15 cellular contexts compared by ENCODE assay signal in genomic region chr10:131930586-131931330, GRCh38. TPM values are rescaled to one million over a fixed set of nuclear protein-coding genes. Genes with fewer than 3 reads are reported as not detected.
DNase-seq lines count a peak whose midpoint lies in the region; ATAC-seq and TF ChIP-seq lines count a peak whose summit lies in the region.
"Had no signal": no experiment of that assay in that cellular context is flagged by ENCODE, and none has a peak within 500 bp of the region (broad histone marks: within the 10 kb centered on the region; RNA-seq: fewer than 3 reads in every experiment).

No MANE protein-coding gene starts in this region.

- H3K27me3 ChIP-seq in left ventricle myocardium inferior (ENCODE audit: low read depth), result no peaks in the 10 kb centered on the region
- no peaks in the 10 kb centered on the region for H3K27me3 ChIP-seq in right cardiac atrium (ENCODE audit: control insufficient read depth, insufficient read depth)
- H3K27me3 ChIP-seq in adrenal gland, result no peaks in the 10 kb centered on the region
- H3K27me3 ChIP-seq in transverse colon, result no peaks in the 10 kb centered on the region
- no peaks in the 10 kb centered on the region for H3K27me3 ChIP-seq in left lung

- H3K4me1 Mint-ChIP-seq in naive B cell, result peaks cover 39 to 64% (median 53%) of the 10 kb centered on the region in 3 donors

- in situ Hi-C loops in transverse colon (cut with MboI; ENCODE audit: low pct_ligation_motif_present in 1 of 4, low pct_unique_long_range_greater_than_20kb in 1 of 4, low sequenced_read_pairs in 3 of 4), result no loop called here

- H3K9me3 ChIP-seq in left ventricle myocardium inferior (replicated peaks), result peaks cover under 1% of the 10 kb centered on the region
- H3K9me3 ChIP-seq in right cardiac atrium (ENCODE audit: control insufficient read depth, low read length), result no peaks in the 10 kb centered on the region
- H3K9me3 ChIP-seq in adrenal gland (replicated peaks in 1 of 3), result no peaks in the 10 kb centered on the region
- no peaks in the 10 kb centered on the region for H3K9me3 ChIP-seq in transverse colon
- no peaks in the 10 kb centered on the region for H3K9me3 ChIP-seq in left lung

- H3K4me3 Mint-ChIP-seq in naive B cell, result no peak overlapping the region

- ATAC-seq in right cardiac atrium (no peak), naive B cell (ENCODE audit: low read depth in 2 of 2) (no peak), left lung (no peak)

- H3K27me3 Mint-ChIP-seq in naive B cell, result no peaks in the 10 kb centered on the region

- no peak for TF ChIP-seq CTCF in left ventricle myocardium inferior (IDR thresholded peaks at IDR 0.05; ENCODE audit: borderline replicate concordance)
- no peak for TF ChIP-seq CTCF in adrenal gland (IDR thresholded peaks at IDR 0.05)
- TF ChIP-seq CTCF in transverse colon (IDR thresholded peaks at IDR 0.05), result no peak
- no peak for TF ChIP-seq CTCF in left lung (IDR thresholded peaks at IDR 0.05)

- no peak for TF ChIP-seq EP300 in transverse colon (IDR thresholded peaks at IDR 0.05; ENCODE audit: low read depth)

- TF ChIP-seq POLR2A in adrenal gland (IDR thresholded peaks at IDR 0.05) (no peak), transverse colon (IDR thresholded peaks at IDR 0.05) (no peak)

- DNase-seq in left ventricle myocardium inferior (no peak), right cardiac atrium (no peak), adrenal gland (no peak), naive B cell (no peak), transverse colon (no peak), left lung (no peak), DMS 273 (lab: John Stamatoyannopoulos, UW; ENCODE audit: unreplicated experiment) (no peak)
- no peak for DNase-seq in effector CD4-positive, alpha-beta T cell
- DNase-seq: activated CD8-positive, alpha-beta memory T cell treated with anti-CD3 and anti-CD28 coated beads, Interleukin-2, amount 50 U/mL, for 48 hours; islet precursor cell; Karpas-422; NCI-H1105 treated with DMSO at 0.1 percent for 48 hours; stimulated activated CD4-positive, alpha-beta T cell treated with anti-CD3 and anti-CD28 coated beads, Interleukin-1b, Interleukin-23, amount 100 ng/mL, for 48 hours; SW 1271 had no signal

- no peaks in the 10 kb centered on the region for H3K36me3 Mint-ChIP-seq in naive B cell

- peak overlapping the region in 4 of 6 donors; percentile 10 to 70 (median 21) for H3K27ac Mint-ChIP-seq in naive B cell

- H3K27ac ChIP-seq in left ventricle myocardium inferior (replicated peaks), result peak overlapping the region; percentile 64
- H3K27ac ChIP-seq in right cardiac atrium (ENCODE audit: low read length), result no peak overlapping the region
- H3K27ac ChIP-seq in adrenal gland, result peak overlapping the region in 4 of 5 donors; percentile 42 to 65 (median 48)
- H3K27ac ChIP-seq in transverse colon, result peak overlapping the region in 3 of 4 donors; percentile 4 to 66 (median 49)
- no peak overlapping the region for H3K27ac ChIP-seq in left lung
- H3K27ac ChIP-seq: epithelial cell of prostate had no signal

- H3K4me1 ChIP-seq in left ventricle myocardium inferior (peaks cover 93% of the 10 kb centered on the region), right cardiac atrium (ENCODE audit: control insufficient read depth, insufficient read depth, low read length) (peaks cover 32% of the 10 kb centered on the region), adrenal gland (replicated peaks in 1 of 2) (peaks cover 10 to 55% of the 10 kb centered on the region in 2 donors), transverse colon (peaks cover 5 to 50% (median 23%) of the 10 kb centered on the region in 4 donors), left lung (peaks cover 9 to 42% of the 10 kb centered on the region in 2 donors)

- H3K4me3 ChIP-seq in left ventricle myocardium inferior (no peak overlapping the region), right cardiac atrium (ENCODE audit: low read length) (no peak overlapping the region), adrenal gland (no peak overlapping the region), transverse colon (no peak overlapping the region), left lung (no peak overlapping the region)

- peaks cover 11% of the 10 kb centered on the region for H3K36me3 ChIP-seq in left ventricle myocardium inferior
- H3K36me3 ChIP-seq in adrenal gland (replicated peaks in 1 of 2), result no peaks in the 10 kb centered on the region
- H3K36me3 ChIP-seq in transverse colon, result peaks cover 0 to 3% (median 0%) of the 10 kb centered on the region in 4 donors
- H3K36me3 ChIP-seq in left lung, result peaks cover 0 to 16% of the 10 kb centered on the region in 2 donors

- peaks cover 0 to 5% (median 0%) of the 10 kb centered on the region in 7 donors for H3K9me3 Mint-ChIP-seq in naive B cell

- WGBS in right cardiac atrium, result 90% methylated on average over 16 of the region's 16 CpGs
- 87 to 98% (median 92%) methylated on average over 15 to 16 of the region's 16 CpGs for WGBS in adrenal gland, 4 donors
- WGBS in transverse colon (ENCODE audit: low coverage in 1 of 2), 2 donors, result 91 to 96% methylated on average over 3 to 16 of the region's 16 CpGs

- intact Hi-C loops in left ventricle myocardium inferior (cut with micrococcal nuclease), result no loop called here
- intact Hi-C loops in right cardiac atrium (cut with DNase I), result no loop called here
- intact Hi-C loops in adrenal gland (cut with DNase I), result no loop called here
- intact Hi-C loops in transverse colon (cut with DNase I; ENCODE audit: low total_unique reads), result no loop called here
- intact Hi-C loops in left lung (cut with DNase I), result no loop called here

RNA-seq across cellular contexts. Expression of gene PPP2R2D, which starts 29.9 kb away (rescaled TPM):
- total RNA-seq in left ventricle myocardium inferior (38.2 TPM), right cardiac atrium (10 to 100 TPM; 30.1 to 38.2 (median 36.2) TPM), adrenal gland (10 to 100 TPM; 37.8 to 83.2 (median 53.0) TPM), transverse colon (10 to 100 TPM; 39.2 to 79.0 (median 52.9) TPM), left lung (10 to 100 TPM; 22.7 to 24.3 TPM)
- polyA plus RNA-seq in right cardiac atrium (33.9 TPM), adrenal gland (10 to 100 TPM; 47.1 to 79.5 (median 63.3) TPM), naive B cell (ENCODE audit: low read depth in 6 of 6) (10 to 100 TPM; 15.0 to 27.4 (median 22.3) TPM)

RNA-seq across cellular contexts. Expression of gene BNIP3, which starts 51.0 kb away (rescaled TPM):
- total RNA-seq in left ventricle myocardium inferior (161 TPM), right cardiac atrium (100 to 1,000 TPM in 1 of 4 donors, 10 to 100 TPM in 3; 73.2 to 114 (median 92.2) TPM), adrenal gland (100 to 1,000 TPM in 4 of 8 donors, 10 to 100 TPM in 4; 34.9 to 132 (median 96.4) TPM), transverse colon (10 to 100 TPM in 3 of 4 donors, 1 to 10 TPM in 1; 9.7 to 36.8 (median 27.6) TPM), left lung (10 to 100 TPM; 25.7 to 29.3 TPM)
- polyA plus RNA-seq in right cardiac atrium (64.8 TPM), adrenal gland (10 to 100 TPM; 14.2 to 57.3 (median 14.7) TPM), naive B cell (ENCODE audit: low read depth in 6 of 6) (10 to 100 TPM in 4 of 6 donors, 1 to 10 TPM in 2; 7.0 to 13.5 (median 11.5) TPM)

Comparison
In these comparisons a context has a peak if more than half of its experiments do, and no peak if none do; other contexts are left out.
1. H3K27ac ChIP-seq: peak in left ventricle myocardium inferior (single experiment), adrenal gland (4 of 5) and transverse colon (3 of 4); none in right cardiac atrium (single experiment) and left lung (0 of 2).